Comparison of ENCODE assay signal across 17 cellular contexts in the genomic region with DNA sequence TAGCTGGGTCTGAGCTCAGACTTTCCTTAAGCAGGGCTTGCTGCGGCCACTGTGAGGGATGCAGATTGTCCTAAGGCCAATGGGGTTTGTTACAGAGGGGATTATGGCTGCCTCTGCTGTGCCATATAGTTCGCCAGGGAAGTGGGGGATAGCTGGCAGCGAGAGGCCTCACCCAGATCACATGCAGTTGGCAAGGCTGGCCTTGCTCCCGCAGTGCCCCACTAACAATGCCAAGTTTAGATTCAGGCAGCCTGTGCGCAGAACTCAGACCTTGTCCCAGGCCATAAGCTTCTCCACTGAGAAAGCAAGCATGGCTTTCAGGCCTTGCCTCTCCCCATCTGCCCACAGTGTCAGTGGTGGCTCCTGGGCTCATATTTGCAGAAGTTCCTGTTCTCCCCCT. TPM values are rescaled to one million over a fixed set of nuclear protein-coding genes. Genes with fewer than 3 reads are reported as not detected.
DNase-seq lines count a peak whose midpoint lies in the region; ATAC-seq and TF ChIP-seq lines count a peak whose summit lies in the region.
"Had no signal": no experiment of that assay in that cellular context is flagged by ENCODE, and none has a peak within 500 bp of the region (broad histone marks: within the 10 kb centered on the region; RNA-seq: fewer than 3 reads in every experiment).

No MANE protein-coding gene starts in this region.

- H3K36me3 ChIP-seq in left ventricle myocardium inferior (no peaks in the 10 kb centered on the region), psoas muscle (ENCODE audit: insufficient read depth in 1 of 2, low read depth in 1 of 2) (no peaks in the 10 kb centered on the region), tibial artery (no peaks in the 10 kb centered on the region)
- H3K36me3 ChIP-seq: HAP-1 had no signal

- H3K4me3 ChIP-seq in left ventricle myocardium inferior (no peak overlapping the region), psoas muscle (no peak overlapping the region), tibial artery (no peak overlapping the region)
- H3K4me3 ChIP-seq: HAP-1 had no signal

- 40 to 63% (median 40%) methylated on average over 5 of the region's 5 CpGs for WGBS in psoas muscle, 3 donors

- H3K9me3 ChIP-seq in left ventricle myocardium inferior (replicated peaks) (no peaks in the 10 kb centered on the region), psoas muscle (no peaks in the 10 kb centered on the region), tibial artery (no peaks in the 10 kb centered on the region)

- no peak for TF ChIP-seq CTCF in left ventricle myocardium inferior (IDR thresholded peaks at IDR 0.05; ENCODE audit: borderline replicate concordance)
- TF ChIP-seq CTCF in psoas muscle (IDR thresholded peaks at IDR 0.05): no peak
- TF ChIP-seq CTCF in tibial artery (IDR thresholded peaks at IDR 0.05): no peak

- no peaks in the 10 kb centered on the region for H3K27me3 ChIP-seq in left ventricle myocardium inferior (ENCODE audit: low read depth)
- no peaks in the 10 kb centered on the region for H3K27me3 ChIP-seq in psoas muscle (ENCODE audit: insufficient read depth in 3 of 3, low read length in 2 of 3)
- H3K27me3 ChIP-seq in tibial artery: no peaks in the 10 kb centered on the region

- intact Hi-C loops in left ventricle myocardium inferior (cut with micrococcal nuclease) (no loop called here), psoas muscle (cut with DNase I) (no loop called here), tibial artery (cut with DNase I; ENCODE audit: low total_unique reads) (no loop called here)

- peak; percentile 38 for DNase-seq in cerebellum (ENCODE audit: low spot score)
- no peak for DNase-seq in left ventricle myocardium inferior
- no peak for DNase-seq in psoas muscle
- no peak for DNase-seq in tibial artery
- DNase-seq in iPS-NIHi7 (ENCODE audit: extremely low spot score): no peak
- DNase-seq: activated CD4-positive, alpha-beta T cell treated with anti-CD3 and anti-CD28 coated beads for 48 hours; activated gamma-delta T cell treated with Interleukin-2 at 50 U/mL for 16 hours; effector CD8-positive, alpha-beta T cell; glutamatergic neuron; NCI-H1105 treated with DMSO at 0.1 percent for 48 hours; NCI-H510A treated with DMSO at 0.1 percent for 48 hours had no signal

- H3K27ac ChIP-seq in left ventricle myocardium inferior (replicated peaks) (peak overlapping the region; percentile 86), psoas muscle (peak overlapping the region; percentile 50), tibial artery (peak overlapping the region; percentile 37 to 60)

- ATAC-seq in psoas muscle (no peak), HG03342 (IDR thresholded peaks at IDR 0.05; ENCODE audit: unreplicated experiment) (no peak), GM21529 (IDR thresholded peaks at IDR 0.05; ENCODE audit: unreplicated experiment) (no peak)
- ATAC-seq: naive thymus-derived CD4-positive, alpha-beta T cell; T-cell had no signal

- H3K4me1 ChIP-seq in left ventricle myocardium inferior (peaks cover 33% of the 10 kb centered on the region), psoas muscle (peaks cover 27% of the 10 kb centered on the region), tibial artery (peaks cover 0 to 26% (median 22%) of the 10 kb centered on the region in 4 donors)
- H3K4me1 ChIP-seq: HAP-1 had no signal

RNA-seq across cellular contexts. Expression of gene APOL2, which starts 4.7 kb away (rescaled TPM):
- 10.3 TPM for total RNA-seq in cerebellum
- 69.6 TPM for total RNA-seq in left ventricle myocardium inferior
- 10 to 100 TPM; 24.4 to 54.7 (median 43.6) TPM for total RNA-seq in psoas muscle
- 10 to 100 TPM; 17.5 to 52.2 (median 26.8) TPM for polyA plus RNA-seq in psoas muscle

RNA-seq across cellular contexts. Expression of gene APOL1, which starts 8.9 kb away (rescaled TPM):
- 1.00 TPM for total RNA-seq in cerebellum
- 15.2 TPM for total RNA-seq in left ventricle myocardium inferior
- 10 to 100 TPM in 3 of 4 donors, 1 to 10 TPM in 1; 5.7 to 16.3 (median 13.5) TPM for total RNA-seq in psoas muscle
- polyA plus RNA-seq in psoas muscle: 1 to 10 TPM; 5.3 to 6.0 (median 5.8) TPM

RNA-seq across cellular contexts. Expression of gene APOL4, which starts 42.4 kb away (rescaled TPM):
- total RNA-seq in cerebellum: 11.3 TPM
- total RNA-seq in left ventricle myocardium inferior: 4.7 TPM
- total RNA-seq in psoas muscle: 1 to 10 TPM in 3 of 4 donors, under 1 TPM in 1; 0.86 to 6.8 (median 2.5) TPM
- polyA plus RNA-seq in psoas muscle: 1 to 10 TPM; 1.1 to 2.1 (median 1.6) TPM
- total RNA-seq: B cell had no signal
- polyA plus RNA-seq: naive thymus-derived CD4-positive, alpha-beta T cell had no signal
